ENCODE assay signal across 9 cellular contexts in the genomic region with DNA sequence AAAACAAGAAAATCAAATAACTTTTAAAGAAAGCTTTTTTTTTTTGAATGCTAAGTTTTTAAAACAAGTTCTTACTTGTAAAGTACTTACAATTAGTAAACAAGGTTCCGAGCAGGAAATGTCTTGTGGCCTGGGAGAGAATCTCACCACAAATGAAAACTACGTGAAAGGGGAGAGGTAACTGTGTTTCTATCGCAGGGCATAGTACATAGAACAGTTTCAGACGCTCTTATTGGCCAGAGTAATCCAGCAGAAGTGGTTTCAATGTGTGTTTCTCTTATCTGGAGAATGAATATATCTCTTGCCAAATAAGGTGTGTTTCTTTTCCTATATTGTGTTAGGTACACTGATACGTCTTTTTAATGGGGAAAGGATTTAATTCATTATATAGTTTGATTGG. TPM values are rescaled to one million over a fixed set of nuclear protein-coding genes. Genes with fewer than 3 reads are reported as not detected.
DNase-seq lines count a peak whose midpoint lies in the region; ATAC-seq and TF ChIP-seq lines count a peak whose summit lies in the region.
"Had no signal": no experiment of that assay in that cellular context is flagged by ENCODE, and none has a peak within 500 bp of the region (broad histone marks: within the 10 kb centered on the region; RNA-seq: fewer than 3 reads in every experiment).

A gene with protein sequence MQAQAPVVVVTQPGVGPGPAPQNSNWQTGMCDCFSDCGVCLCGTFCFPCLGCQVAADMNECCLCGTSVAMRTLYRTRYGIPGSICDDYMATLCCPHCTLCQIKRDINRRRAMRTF (minus strand): TSS at position 154 of the 400 bp plus-strand sequence. CDS start 6,808 bp downstream, outside the sequence.

- H3K27me3 ChIP-seq in BE2C = no peaks in the 10 kb centered on the region
- H3K27me3 ChIP-seq in A673 (replicated peaks; ENCODE audit: insufficient read depth, low read depth, low read length, poor library complexity) = no peaks in the 10 kb centered on the region

- peak; percentile 80 for DNase-seq in DMS153 (lab: John Stamatoyannopoulos, UW)
- peak in 4 of 5 donors; percentile 22 to 77 (median 34) for DNase-seq in T-helper 1 cell
- peak; percentile 26 for DNase-seq in glomerular visceral epithelial cell (ENCODE audit: extremely low spot score)
- DNase-seq in middle frontal gyrus (ENCODE audit: extremely low spot score, low spot score) = no peak
- no peak for DNase-seq in BE2C
- DNase-seq in A673 (ENCODE audit: low spot score) = no peak

- H3K9me3 ChIP-seq in BE2C (no peaks in the 10 kb centered on the region; the same call in 1 of the 2 replicates), A673 (ENCODE audit: low read depth, low read length, poor library complexity, severe bottlenecking) (no peaks in the 10 kb centered on the region)

- CTCF ChIA-PET in A673 (lab: Charles Lee) = no interaction called here

- POLR2A ChIA-PET in A673 (lab: Charles Lee; ENCODE audit: low non-redundant PET) = no interaction called here

- intact Hi-C loops in A673 (cut with micrococcal nuclease; ENCODE audit: unreplicated experiment) = no loop called here

- H3K4me3 ChIP-seq in BE2C (ENCODE audit: low read depth, low read length) (no peak within 1 kb of the TSS), A673 (ENCODE audit: low read depth, low read length, poor library complexity, severe bottlenecking) (no peak within 1 kb of the TSS)

- no peak within 1 kb of the TSS for H3K27ac ChIP-seq in A673 (ENCODE audit: low read depth, low read length, poor library complexity, severe bottlenecking)

- BruUV-seq in A673 (replicated peaks; lab: Mats Ljungman, UMichigan) = no TSS peak

- TF ChIP-seq CTCF in BE2C (IDR thresholded peaks at IDR 0.05; ENCODE audit: low read depth, low read length) (no peak), A673 (conservative IDR thresholded peaks at IDR 0.05; ENCODE audit: low read depth, low read length) (no peak)

- no peaks in the 10 kb centered on the region for H3K36me3 ChIP-seq in BE2C
- H3K36me3 ChIP-seq in A673 (ENCODE audit: insufficient read depth, low read length, poor library complexity, severe bottlenecking) = no peaks in the 10 kb centered on the region

- ATAC-seq in GM19455 (IDR thresholded peaks at IDR 0.05; ENCODE audit: unreplicated experiment) (peak; percentile 48), HG03520 (IDR thresholded peaks at IDR 0.05; ENCODE audit: unreplicated experiment) (peak; percentile 42)

- H3K4me1 ChIP-seq in BE2C = peaks cover 3% of the 10 kb centered on the region; the same call in 1 of the 2 replicates
- H3K4me1 ChIP-seq in A673 (ENCODE audit: insufficient read depth, low read length, poor library complexity, severe bottlenecking) = no peaks in the 10 kb centered on the region

RNA-seq across cellular contexts. Expression of the gene that starts here (rescaled TPM):
- not detected for polyA plus RNA-seq in BE2C (2012; ENCODE audit: insufficient read depth, insufficient read length, low read depth)
- total RNA-seq in A673 (2021) = 0.41 TPM in 1 of 2 replicates, not detected in the other
- polyA plus RNA-seq: neural cell had no signal

Comparison
In these comparisons a context has a peak if more than half of its experiments do, and no peak if none do; other contexts are left out.
1. DNase-seq: peak in DMS153 (single experiment), T-helper 1 cell (4 of 5) and glomerular visceral epithelial cell (single experiment); none in middle frontal gyrus (single experiment), BE2C (single experiment) and A673 (single experiment).